ENCODE assay signal across 8 cellular contexts in genomic region chr19:45667620-45668341, GRCh38. TPM values are rescaled to one million over a fixed set of nuclear protein-coding genes. Genes with fewer than 3 reads are reported as not detected.
DNase-seq lines count a peak whose midpoint lies in the region; ATAC-seq, FAIRE-seq and TF ChIP-seq lines count a peak whose summit lies in the region.

Gene GIPR (plus strand): TSS chr19:45668221. CDS start chr19:45669521, 1,300 bp downstream.

- ATAC-seq in GM12878 (peak; percentile 72), GM21825 (IDR thresholded peaks at IDR 0.05; ENCODE audit: unreplicated experiment) (no peak), HG03439 (IDR thresholded peaks at IDR 0.05; ENCODE audit: unreplicated experiment) (no peak)

- FAIRE-seq in GM12878 (lab: Jason Lieb, UNC) = peak; percentile 38
- peak; percentile 74 for FAIRE-seq in keratinocyte (lab: Jason Lieb, UNC)

- H3K79me2 ChIP-seq in GM12878 (ENCODE audit: control insufficient read depth, insufficient read depth, low read length) = peaks cover 20% of the 10 kb centered on the region
- H3K79me2 ChIP-seq in keratinocyte (ENCODE audit: control insufficient read depth, insufficient read depth, low read length) = no peaks in the 10 kb centered on the region

- peak; percentile 76 for TF ChIP-seq POLR2A in GM12878 (IDR thresholded peaks at IDR 0.05; ENCODE audit: low read depth, low read length)

- TF ChIP-seq CTCF in GM12878 (IDR thresholded peaks at IDR 0.05 in 2 of 3, conservative IDR thresholded peaks at IDR 0.05 in 1 of 3; ENCODE audit: control insufficient read depth in 2 of 3, extremely low read depth in 1 of 3, insufficient read depth in 1 of 3, low read depth in 3 of 3, low read length in 3 of 3) (no peak), keratinocyte (optimal IDR thresholded peaks at IDR 0.05 in 1 of 3, IDR thresholded peaks at IDR 0.05 in 1 of 3, conservative IDR thresholded peaks at IDR 0.05 in 1 of 3; ENCODE audit: extremely low read depth in 1 of 3, insufficient read depth in 2 of 3, low read length in 3 of 3) (no peak)

- peak within 1 kb of the TSS; percentile 73 for H3K4me2 ChIP-seq in GM12878 (ENCODE audit: control insufficient read depth, insufficient read depth)
- H3K4me2 ChIP-seq in keratinocyte (ENCODE audit: control insufficient read depth, extremely low read depth, insufficient read depth, low read depth, low read length) = peak within 1 kb of the TSS; percentile 92

- H3K27me3 ChIP-seq in HUES6 (ENCODE audit: control insufficient read depth, insufficient read depth, low read length) = peaks cover 32% of the 10 kb centered on the region
- no peaks in the 10 kb centered on the region for H3K27me3 ChIP-seq in GM12878 (replicated peaks in 1 of 2; ENCODE audit: control insufficient read depth in 2 of 2, insufficient read depth in 2 of 2, low read length in 1 of 2)
- peaks cover 7% of the 10 kb centered on the region for H3K27me3 ChIP-seq in keratinocyte (ENCODE audit: control insufficient read depth, extremely low read depth, insufficient read depth, low read length)

- SMC1A ChIA-PET in GM12878 (lab: Charles Lee; ENCODE audit: uncharacterized antibody, unreplicated experiment) = interaction anchor here (0.5 to 2.7 kb wide), 4 partner anchors 10 to 179 kb away, joined by 3 to 15 read pairs (median 4); partner anchors contain the start of genes QPCTL and SNRPD2

- no peaks in the 10 kb centered on the region for H3K9me1 ChIP-seq in keratinocyte (ENCODE audit: control insufficient read depth, extremely low read depth, insufficient read depth, low read length)

- 21% methylated on average over 15 of the region's 15 CpGs for WGBS in GM12878 (ENCODE audit: insufficient coverage, insufficient replicate concordance, low lambda C conversion rate, missing lambda C conversion rate)

- peak within 1 kb of the TSS; percentile 67 for H3K4me3 ChIP-seq in HUES6 (ENCODE audit: low read depth, low read length)
- peak within 1 kb of the TSS; percentile 94 for H3K4me3 ChIP-seq in GM12878
- peak within 1 kb of the TSS; percentile 34 to 69 (median 56) for H3K4me3 ChIP-seq in keratinocyte (ENCODE audit: control insufficient read depth in 2 of 3, extremely low read depth in 1 of 3, insufficient read depth in 2 of 3, low read depth in 1 of 3, low read length in 3 of 3)

- DNase-seq in DMS53 (lab: John Stamatoyannopoulos, UW) = peak; percentile 84
- DNase-seq in T-helper 2 cell = peak; percentile 30 to 68 (median 47)
- no peak for DNase-seq in GM12878 (ENCODE audit: low read depth, low spot score)
- DNase-seq in keratinocyte (ENCODE audit: low read depth, low spot score) = peak; percentile 80
- peak; percentile 80 for DNase-seq in stimulated activated CD4-positive, alpha-beta T cell treated with anti-CD3 and anti-CD28 coated beads, Interleukin-4, amount 100 ng/mL, for 24 hours

- H3K4me1 ChIP-seq in HUES6 (ENCODE audit: control insufficient read depth, insufficient read depth, low read length) (peaks cover 13% of the 10 kb centered on the region), GM12878 (ENCODE audit: control insufficient read depth, insufficient read depth, low read length) (peaks cover 9% of the 10 kb centered on the region), keratinocyte (ENCODE audit: control insufficient read depth, extremely low read depth, insufficient read depth, low read length) (peaks cover 17% of the 10 kb centered on the region)

- CTCF ChIA-PET in GM12878 (lab: Yijun Ruan, JAX) = interaction anchor here (0.7 to 2.0 kb wide), 10 partner anchors 10 to 189 kb away, joined by 3 to 8 read pairs (median 3); partner anchors contain the start of genes EML2, QPCTL and SNRPD2

- RAD21 ChIA-PET in GM12878 (lab: Charles Lee; ENCODE audit: unreplicated experiment) = interaction anchor here (1.6 to 4.0 kb wide), 8 partner anchors 10 to 62 kb away, joined by 4 to 47 read pairs (median 6); partner anchors contain the start of genes QPCTL and SNRPD2

- no peaks in the 10 kb centered on the region for H3K9me3 ChIP-seq in HUES6 (ENCODE audit: control insufficient read depth, insufficient read depth, low read depth, low read length)
- no peaks in the 10 kb centered on the region for H3K9me3 ChIP-seq in GM12878 (replicated peaks; ENCODE audit: control insufficient read depth, insufficient read depth, low read length)
- no peaks in the 10 kb centered on the region for H3K9me3 ChIP-seq in keratinocyte (ENCODE audit: control insufficient read depth, low read depth, low read length)

- no TSS peak for BruUV-seq in GM12878 (replicated peaks; lab: Mats Ljungman, UMichigan)

- no peak for TF ChIP-seq EP300 in GM12878 (IDR thresholded peaks at IDR 0.05; ENCODE audit: borderline replicate concordance in 1 of 2, control insufficient read depth in 1 of 2, low read depth in 2 of 2, low read length in 2 of 2)

- dilution Hi-C loops in keratinocyte (cut with MboI; ENCODE audit: extremely low pct_ligation_motif_present, low sequenced_read_pairs) = no loop called here

- intact Hi-C loops in GM12878 (cut with micrococcal nuclease; ENCODE audit: unreplicated experiment) = loop anchor here (2.0 kb wide), 1 partner anchor 23 kb away; no protein-coding TSS in a partner anchor

- H3K27ac ChIP-seq in HUES6 (ENCODE audit: low read depth, low read length) (no peak within 1 kb of the TSS), GM12878 (ENCODE audit: control insufficient read depth, insufficient read depth) (peak within 1 kb of the TSS; percentile 88), keratinocyte (ENCODE audit: control insufficient read depth, insufficient read depth, low read length) (no peak within 1 kb of the TSS)

- no peak for TF ChIP-seq RAD21 in GM12878 (IDR thresholded peaks at IDR 0.05; ENCODE audit: insufficient read depth, low read depth, low read length)

- no peaks in the 10 kb centered on the region for H3K36me3 ChIP-seq in HUES6 (ENCODE audit: control insufficient read depth, insufficient read depth, low read length)
- no peaks in the 10 kb centered on the region; a peak in 1 of 4 replicates for H3K36me3 ChIP-seq in GM12878 (ENCODE audit: control insufficient read depth in 2 of 2, insufficient read depth in 2 of 2, low read length in 1 of 2)
- H3K36me3 ChIP-seq in keratinocyte (ENCODE audit: control insufficient read depth in 2 of 2, extremely low read depth in 1 of 2, insufficient read depth in 2 of 2, low read length in 2 of 2) = no peaks in the 10 kb centered on the region

- in situ Hi-C loops in GM12878 (cut with MboI) = no loop called here

- H3K9ac ChIP-seq in HUES6 (ENCODE audit: low read length) (peak within 1 kb of the TSS; percentile 21), GM12878 (ENCODE audit: control insufficient read depth, insufficient read depth, low read length) (peak within 1 kb of the TSS; percentile 82), keratinocyte (ENCODE audit: control insufficient read depth, extremely low read depth, insufficient read depth, low read length) (peak within 1 kb of the TSS; percentile 60)

- H4K20me1 ChIP-seq in GM12878 (ENCODE audit: control insufficient read depth, insufficient read depth) (no peaks in the 10 kb centered on the region), keratinocyte (ENCODE audit: control insufficient read depth, extremely low read depth, insufficient read depth, low read length) (no peaks in the 10 kb centered on the region)

- POLR2A ChIA-PET in GM12878 (lab: Charles Lee) = interaction anchor here (0.6 to 2.1 kb wide), 10 partner anchors 13 to 173 kb away, joined by 3 to 20 read pairs (median 4); partner anchors contain the start of gene OPA3

- H2AFZ ChIP-seq in GM12878 (ENCODE audit: control insufficient read depth, low read depth, low read length) = peak within 1 kb of the TSS; percentile 96
- H2AFZ ChIP-seq in keratinocyte (ENCODE audit: control insufficient read depth, low read length) = peak within 1 kb of the TSS; percentile 73

TF ChIP-seq in GM12878, 131 proteins besides CTCF, POLR2A, EP300 and RAD21 (continues in another document):
- TF ChIP-seq NR2F1 (conservative IDR thresholded peaks at IDR 0.05) (peak; percentile 44), PBX3 (IDR thresholded peaks at IDR 0.05; ENCODE audit: insufficient replicate concordance, low read depth, low read length) (peak; percentile 76), HDGF (IDR thresholded peaks at IDR 0.05) (peak; percentile 77; the same call in 1 of the 2 replicates), SIN3A (IDR thresholded peaks at IDR 0.05; ENCODE audit: low read depth, low read length) (no peak)

RNA-seq across cellular contexts. Expression of gene GIPR, which starts in this region (rescaled TPM):
- total RNA-seq in GM12878 (2013; cell fraction: nucleolus; rRNA removed) = 85.9 and 95.2 TPM in 2 replicates
- total RNA-seq in GM12878 (2014; rRNA removed) (14.5 and 17.8 TPM in 2 replicates), GM12878 (2014; rRNA removed; fragmentation: Illumina TruSeq; extraction: Trizol) (17.9 and 18.0 TPM in 2 replicates), GM12878 (2021) (22.1 and 25.6 TPM in 2 replicates)
- polyA plus RNA-seq in GM12878 (2011; ENCODE audit: low read depth) = 19.2 TPM
- polyA plus RNA-seq in GM12878 (2011; rRNA removed) (12.3 and 13.8 TPM in 2 replicates), GM12878 (2014; fragmentation: Illumina TruSeq; extraction: Trizol) (10.5 and 13.6 TPM in 2 replicates), GM12878 (2014; fragmentation: Nextera tagmentation; extraction: Ambion mirVana) (1 to 10 TPM; 1.7 TPM), GM12878 (2014; rRNA removed) (26.3 and 27.1 TPM in 2 replicates), GM12878 (2016; fragmentation: Nextera tagmentation; extraction: Ambion mirVana) (1 to 10 TPM; 4.2 to 5.4 TPM), keratinocyte (0.97 to 2.2 TPM (median 1.4 TPM) in 3 replicates)
- polyA plus RNA-seq in GM12878 (2011; cell fraction: cytosol; rRNA removed) = 9.7 and 14.7 TPM in 2 replicates
- polyA plus RNA-seq in GM12878 (2011; cell fraction: nucleus; rRNA removed) = 121 and 135 TPM in 2 replicates
- 31.5 and 53.5 TPM in 2 replicates for polyA plus RNA-seq in GM12878 (2012)
- 19.0 and 34.2 TPM in 2 replicates for polyA minus RNA-seq in GM12878 (2011; rRNA and poly(A)+ RNA removed)
- 7.2 and 8.6 TPM in 2 replicates for polyA minus RNA-seq in GM12878 (2011; cell fraction: cytosol; rRNA and poly(A)+ RNA removed)
- polyA minus RNA-seq in GM12878 (2011; cell fraction: nucleus; rRNA and poly(A)+ RNA removed) = 47.6 and 63.2 TPM in 2 replicates
- 2.6 TPM for polyA plus RNA-seq in keratinocyte (2011; ENCODE audit: low read depth)
- 0.13 and 0.23 TPM in 2 replicates for polyA plus RNA-seq in keratinocyte (2011; cell fraction: cytosol; rRNA removed)
- polyA plus RNA-seq in keratinocyte (2011; cell fraction: nucleus; rRNA removed) = 5.9 and 9.2 TPM in 2 replicates
- polyA plus RNA-seq in keratinocyte (2012; ENCODE audit: low replicate concordance) = 1.0 and 5.6 TPM in 2 replicates
- 1.0 to 3.0 TPM in 2 of 3 replicates, not detected in the other for polyA minus RNA-seq in keratinocyte
- polyA minus RNA-seq in keratinocyte (2011; cell fraction: cytosol; rRNA and poly(A)+ RNA removed) = not detected
- polyA minus RNA-seq in keratinocyte (2011; cell fraction: nucleus; rRNA and poly(A)+ RNA removed) = 2.3 and 4.0 TPM in 2 replicates

Comparison
In these comparisons a context has a peak if more than half of its experiments do, and no peak if none do; other contexts are left out.
1. H3K9ac ChIP-seq: peak in every context shown above with its lines; median percentile 82 in GM12878; 60 in keratinocyte; 21 in HUES6.